19 cellular contexts compared by ENCODE assay signal in the genomic region with DNA sequence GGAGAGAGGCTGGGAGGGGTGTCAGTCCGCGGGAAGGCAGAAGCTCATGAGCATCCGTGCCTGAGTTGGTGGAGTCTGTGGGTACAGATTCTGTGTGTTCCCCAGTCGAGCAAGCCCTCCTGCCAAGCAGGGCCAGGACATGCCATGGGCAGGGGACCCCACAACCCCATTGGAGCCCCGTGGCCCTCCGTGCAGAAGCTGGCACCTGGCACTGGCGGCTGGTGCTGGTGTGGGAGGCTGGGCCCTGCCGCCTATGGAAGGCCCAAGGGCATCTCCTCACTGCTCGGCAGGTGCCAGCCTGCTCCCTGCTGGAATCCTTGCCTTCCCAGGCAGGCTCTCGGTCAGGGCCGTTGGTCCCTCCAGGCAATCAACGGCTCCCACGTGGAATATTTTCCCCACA.
"Had no signal": no experiment of that assay in that cellular context is flagged by ENCODE, and none has a peak within 500 bp of the region (broad histone marks: within the 10 kb centered on the region; RNA-seq: fewer than 3 reads in every experiment).

No MANE protein-coding gene starts in this region.

- H3K9me3 ChIP-seq: adrenal gland, colonic mucosa, left lung, prostate gland, upper lobe of right lung had no signal

- H3K9me3 Mint-ChIP-seq: activated B cell treated with CpG ODN at 0.5 μM for 24 hours; activated CD4-positive, alpha-beta memory T cell treated with anti-CD3 and anti-CD28 coated beads for 36 hours; mesothelial cell of epicardium; naive thymus-derived CD8-positive, alpha-beta T cell; neural progenitor cell had no signal

- H3K27ac Mint-ChIP-seq: activated B cell treated with CpG ODN at 0.5 μM for 24 hours; activated CD4-positive, alpha-beta memory T cell treated with anti-CD3 and anti-CD28 coated beads for 36 hours; activated naive CD8-positive, alpha-beta T cell; mesothelial cell of epicardium; naive thymus-derived CD8-positive, alpha-beta T cell; neural progenitor cell had no signal

- H3K4me1 Mint-ChIP-seq: activated B cell treated with CpG ODN at 0.5 μM for 24 hours, neural progenitor cell had no signal

- H3K27ac ChIP-seq: colonic mucosa, epithelial cell of prostate, left lung, neural progenitor cell, prostate gland, upper lobe of right lung had no signal

- H3K36me3 Mint-ChIP-seq: activated CD4-positive, alpha-beta memory T cell treated with anti-CD3 and anti-CD28 coated beads for 36 hours; activated naive CD8-positive, alpha-beta T cell; mesothelial cell of epicardium; naive thymus-derived CD8-positive, alpha-beta T cell; neural progenitor cell had no signal

- ATAC-seq: left lung; naive thymus-derived CD8-positive, alpha-beta T cell; upper lobe of right lung had no signal

- H3K4me1 ChIP-seq: adrenal gland, colonic mucosa, left lung, prostate gland, upper lobe of right lung had no signal

- DNase-seq: activated B cell treated with CpG ODN at 0.5 μM for 24 hours; activated CD4-positive, alpha-beta memory T cell treated with anti-CD3 and anti-CD28 coated beads for 36 hours; activated CD4-positive, alpha-beta T cell treated with anti-CD3 and anti-CD28 coated beads for 4 hours; activated naive CD4-positive, alpha-beta T cell; activated T-cell treated with anti-CD3 and anti-CD28 coated beads, Interleukin-2, amount 50 U/mL, for 1 hour; adrenal gland; colonic mucosa; kidney glomerular epithelial cell; left lung; stimulated activated CD4-positive, alpha-beta T cell treated with anti-CD3 and anti-CD28 coated beads, Interleukin-4, amount 100 ng/mL, for 24 hours; stimulated activated naive CD4-positive, alpha-beta T cell treated with Interleukin-2 at 50 U/mL for 16 hours; T-helper 9 cell; upper lobe of right lung had no signal

- H3K4me3 Mint-ChIP-seq: activated B cell treated with CpG ODN at 0.5 μM for 24 hours; activated CD4-positive, alpha-beta memory T cell treated with anti-CD3 and anti-CD28 coated beads for 36 hours; activated naive CD8-positive, alpha-beta T cell; mesothelial cell of epicardium; naive thymus-derived CD8-positive, alpha-beta T cell; neural progenitor cell had no signal

- H3K4me3 ChIP-seq: adrenal gland, colonic mucosa, left lung, neural progenitor cell, prostate gland, upper lobe of right lung had no signal

- H3K27me3 ChIP-seq: adrenal gland, colonic mucosa, neural progenitor cell had no signal

- H3K36me3 ChIP-seq: adrenal gland, colonic mucosa, left lung, neural progenitor cell, prostate gland, upper lobe of right lung had no signal

- H3K9ac ChIP-seq: neural progenitor cell had no signal
